In the genomic region with DNA sequence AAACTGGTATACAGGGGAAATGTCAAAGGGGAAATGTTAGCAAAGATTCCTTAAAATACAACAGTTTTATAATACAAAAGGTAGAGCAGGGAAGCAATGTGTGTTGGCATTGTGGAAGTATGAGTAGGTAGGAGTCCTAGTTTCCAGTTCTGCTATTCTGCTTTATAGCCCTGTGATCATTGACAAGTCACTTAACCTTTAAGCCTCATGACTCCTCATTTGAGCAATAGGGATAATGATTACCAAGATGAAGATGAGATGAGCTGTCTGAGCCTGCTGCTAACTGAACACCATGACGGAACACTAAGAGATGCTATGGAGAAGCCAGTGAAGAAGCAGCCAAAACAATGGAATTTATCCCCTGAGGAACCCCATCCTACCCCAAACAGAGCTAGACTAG, we compare ENCODE assay signal across 20 cellular contexts.
DNase-seq lines count a peak whose midpoint lies in the region; ATAC-seq, FAIRE-seq and TF ChIP-seq lines count a peak whose summit lies in the region.
"Had no signal": no experiment of that assay in that cellular context is flagged by ENCODE, and none has a peak within 500 bp of the region (broad histone marks: within the 10 kb centered on the region; RNA-seq: fewer than 3 reads in every experiment).

No MANE protein-coding gene starts in this region.

- TF ChIP-seq POLR2A in A549 (IDR thresholded peaks at IDR 0.05; ENCODE audit: low read length): no peak

- no peaks in the 10 kb centered on the region for H3K27me3 ChIP-seq in mesenchymal stem cell (ENCODE audit: control insufficient read depth in 1 of 2, insufficient read depth in 1 of 2, low read length in 2 of 2)

- ATAC-seq in A549: peak; percentile 47 to 50
- peak; percentile 63 for ATAC-seq in HG02759 (IDR thresholded peaks at IDR 0.05; ENCODE audit: unreplicated experiment)
- ATAC-seq in GM18867 (IDR thresholded peaks at IDR 0.05; ENCODE audit: unreplicated experiment): no peak

- no peak for TF ChIP-seq RAD21 in A549 (conservative IDR thresholded peaks at IDR 0.05 in 1 of 2, IDR thresholded peaks at IDR 0.05 in 1 of 2)

- H3K4ac ChIP-seq in mesenchymal stem cell (ENCODE audit: low read depth in 1 of 2, low read length in 2 of 2): no peak overlapping the region

- TF ChIP-seq EP300 in A549 (IDR thresholded peaks at IDR 0.05): no peak

- no peak overlapping the region for H2BK12ac ChIP-seq in mesenchymal stem cell (ENCODE audit: low read length in 2 of 2)

- no peak overlapping the region for H2BK120ac ChIP-seq in mesenchymal stem cell (ENCODE audit: low read depth, low read length)

- H2AFZ ChIP-seq in mesenchymal stem cell (ENCODE audit: low read depth, low read length): no peak overlapping the region

- POLR2A ChIA-PET in A549 (lab: Yijun Ruan, JAX): interaction anchor here (1.3 kb wide), 1 partner anchor 144 kb away, joined by 4 read pairs; no protein-coding TSS in a partner anchor

- H3K4me3 ChIP-seq in A549 (no peak overlapping the region), epithelial cell of proximal tubule (ENCODE audit: low read depth, low read length) (no peak overlapping the region), mesenchymal stem cell (ENCODE audit: insufficient read depth in 1 of 2, low read depth in 1 of 2, low read length in 2 of 2) (no peak overlapping the region)

- no peak overlapping the region for H3K23ac ChIP-seq in mesenchymal stem cell (ENCODE audit: low read length in 2 of 2)

- H3K36me3 ChIP-seq in mesenchymal stem cell (ENCODE audit: control insufficient read depth in 1 of 2, insufficient read depth in 2 of 2, low read depth in 1 of 2, low read length in 2 of 2): peaks cover 0 to 9% of the 10 kb centered on the region in 2 experiments

- no peaks in the 10 kb centered on the region for H3K79me1 ChIP-seq in mesenchymal stem cell (replicated peaks; ENCODE audit: low read length, poor library complexity, severe bottlenecking)

- H3K4me2 ChIP-seq in A549: no peak overlapping the region
- no peak overlapping the region for H3K4me2 ChIP-seq in mesenchymal stem cell (ENCODE audit: low read length, poor library complexity, severe bottlenecking)
- H3K4me2 ChIP-seq: KMS-11, SK-N-SH had no signal

- 76% methylated on average over 1 of the region's 1 CpG for WGBS in A549 (ENCODE audit: missing lambda C conversion rate)
- WGBS in mesenchymal stem cell: 100% methylated on average over 1 of the region's 1 CpG

- H3K9me3 ChIP-seq in A549 (no peaks in the 10 kb centered on the region), mesenchymal stem cell (ENCODE audit: control insufficient read depth, low read length) (no peaks in the 10 kb centered on the region)
- H3K9me3 ChIP-seq: SK-N-SH had no signal

- no peak overlapping the region for H4K8ac ChIP-seq in mesenchymal stem cell (ENCODE audit: low read length)

- H3K9ac ChIP-seq in mesenchymal stem cell (ENCODE audit: low read length): no peak overlapping the region
- H3K9ac ChIP-seq: KMS-11, SK-N-SH had no signal

- H2BK5ac ChIP-seq in mesenchymal stem cell (ENCODE audit: low read depth, low read length, poor library complexity, severe bottlenecking): no peak overlapping the region

- CTCF ChIA-PET in A549 (lab: Yijun Ruan, JAX): interaction anchor here (1.5 to 5.0 kb wide), 4 partner anchors 11 to 256 kb away, joined by 5 to 33 read pairs (median 13); no protein-coding TSS in a partner anchor

- TF ChIP-seq CTCF in A549 (IDR thresholded peaks at IDR 0.05): no peak
- TF ChIP-seq CTCF in epithelial cell of proximal tubule (conservative IDR thresholded peaks at IDR 0.05; ENCODE audit: low read depth, low read length): no peak
- no peak for TF ChIP-seq CTCF in D721Med (IDR thresholded peaks at IDR 0.05; ENCODE audit: insufficient read depth, missing control alignments)

- FAIRE-seq in A549 (lab: Jason Lieb, UNC) (no peak), D721Med (lab: Jason Lieb, UNC) (no peak)

- no peak overlapping the region for H2BK15ac ChIP-seq in mesenchymal stem cell (ENCODE audit: low read depth, poor library complexity, severe bottlenecking)

- no peak overlapping the region for H3K14ac ChIP-seq in mesenchymal stem cell (ENCODE audit: low read length in 2 of 2)

- no peak overlapping the region for H2AK5ac ChIP-seq in mesenchymal stem cell (ENCODE audit: low read length, severe bottlenecking)

- H3K4me1 ChIP-seq in A549 (peaks cover 16% of the 10 kb centered on the region; the same call in 1 of the 3 replicates), mesenchymal stem cell (ENCODE audit: control insufficient read depth, insufficient read depth, low read depth, low read length) (peaks cover 1% of the 10 kb centered on the region)

- H3K18ac ChIP-seq in mesenchymal stem cell (ENCODE audit: low read depth in 1 of 2, low read length in 2 of 2): no peak overlapping the region

- no peak for DNase-seq in A549 (ENCODE audit: low read depth in 1 of 2, low spot score in 1 of 2)
- peak; percentile 95 for DNase-seq in epithelial cell of proximal tubule (ENCODE audit: low read depth)
- no peak for DNase-seq in mesenchymal stem cell
- no peak for DNase-seq in activated CD4-positive, alpha-beta T cell treated with anti-CD3 and anti-CD28 coated beads, Interleukin-2, amount 50 U/mL, for 4 hours
- DNase-seq in D721Med (ENCODE audit: insufficient read length, low spot score): no peak
- no peak for DNase-seq in dermis blood vessel endothelial cell
- DNase-seq: DMS79, H7, IMR-90, NCI-H1105, NCI-H2029 treated with DMSO at 0.1 percent for 48 hours, NCI-H226, NCI-H510A treated with DMSO at 0.1 percent for 48 hours, NCI-H748 treated with DMSO at 0.1 percent for 48 hours, SIG-M5, SK-N-SH had no signal

- H3K27ac ChIP-seq in A549: peak overlapping the region in 1 of 2 experiments; percentile 51; a peak in 2 of 6 replicates
- H3K27ac ChIP-seq in mesenchymal stem cell (ENCODE audit: low read length, poor library complexity, severe bottlenecking): peak overlapping the region; percentile 38
- H3K27ac ChIP-seq: 22Rv1, KMS-11 had no signal

- no peak overlapping the region for H4K91ac ChIP-seq in mesenchymal stem cell (ENCODE audit: low read length)

TF ChIP-seq in A549, 52 proteins besides CTCF, POLR2A, EP300 and RAD21:
- no peak for TF ChIP-seq HOXB13 (CRISPR knock-in tag; IDR thresholded peaks at IDR 0.05; ENCODE audit: low read depth)
- TF ChIP-seq KDM5A (IDR thresholded peaks at IDR 0.05): no peak
- TF ChIP-seq MAZ (IDR thresholded peaks at IDR 0.05; ENCODE audit: borderline replicate concordance, low read depth, low read length): no peak
- no peak for TF ChIP-seq PHF8 (IDR thresholded peaks at IDR 0.05; ENCODE audit: borderline replicate concordance, low read depth)
- no peak for TF ChIP-seq MAFK (IDR thresholded peaks at IDR 0.05; ENCODE audit: partially characterized antibody)
- TF ChIP-seq EHMT2 (IDR thresholded peaks at IDR 0.05; ENCODE audit: low read depth): no peak
- TF ChIP-seq CBX8 (IDR thresholded peaks at IDR 0.05): no peak
- TF ChIP-seq, protein P1, sequence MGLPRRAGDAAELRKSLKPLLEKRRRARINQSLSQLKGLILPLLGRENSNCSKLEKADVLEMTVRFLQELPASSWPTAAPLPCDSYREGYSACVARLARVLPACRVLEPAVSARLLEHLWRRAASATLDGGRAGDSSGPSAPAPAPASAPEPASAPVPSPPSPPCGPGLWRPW (IDR thresholded peaks at IDR 0.05): no peak
- TF ChIP-seq ZNF302 (CRISPR knock-in tag; IDR thresholded peaks at IDR 0.05): no peak
- no peak for TF ChIP-seq KDM1A (IDR thresholded peaks at IDR 0.05; ENCODE audit: low read depth)
- TF ChIP-seq POLR2AphosphoS2 (conservative IDR thresholded peaks at IDR 0.05; ENCODE audit: low read length): no peak
- TF ChIP-seq, protein P2, sequence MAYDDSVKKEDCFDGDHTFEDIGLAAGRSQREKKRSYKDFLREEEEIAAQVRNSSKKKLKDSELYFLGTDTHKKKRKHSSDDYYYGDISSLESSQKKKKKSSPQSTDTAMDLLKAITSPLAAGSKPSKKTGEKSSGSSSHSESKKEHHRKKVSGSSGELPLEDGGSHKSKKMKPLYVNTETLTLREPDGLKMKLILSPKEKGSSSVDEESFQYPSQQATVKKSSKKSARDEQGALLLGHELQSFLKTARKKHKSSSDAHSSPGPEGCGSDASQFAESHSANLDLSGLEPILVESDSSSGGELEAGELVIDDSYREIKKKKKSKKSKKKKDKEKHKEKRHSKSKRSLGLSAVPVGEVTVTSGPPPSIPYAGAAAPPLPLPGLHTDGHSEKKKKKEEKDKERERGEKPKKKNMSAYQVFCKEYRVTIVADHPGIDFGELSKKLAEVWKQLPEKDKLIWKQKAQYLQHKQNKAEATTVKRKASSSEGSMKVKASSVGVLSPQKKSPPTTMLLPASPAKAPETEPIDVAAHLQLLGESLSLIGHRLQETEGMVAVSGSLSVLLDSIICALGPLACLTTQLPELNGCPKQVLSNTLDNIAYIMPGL (CRISPR knock-in tag; IDR thresholded peaks at IDR 0.05; ENCODE audit: borderline replicate concordance): no peak
- no peak for TF ChIP-seq FOXS1 (CRISPR knock-in tag; IDR thresholded peaks at IDR 0.05)
- TF ChIP-seq NPAS2 (CRISPR knock-in tag; IDR thresholded peaks at IDR 0.05; ENCODE audit: borderline replicate concordance): no peak
- TF ChIP-seq RARB (CRISPR knock-in tag; IDR thresholded peaks at IDR 0.05): no peak
- no peak for TF ChIP-seq CHD2 (IDR thresholded peaks at IDR 0.05; ENCODE audit: low read length, partially characterized antibody)
- TF ChIP-seq ZSCAN20 (CRISPR knock-in tag; IDR thresholded peaks at IDR 0.05): no peak
